ENCODE assay signal across 10 cellular contexts in genomic region chr13:51959773-51960172, GRCh38. TPM values are rescaled to one million over a fixed set of nuclear protein-coding genes. Genes with fewer than 3 reads are reported as not detected.
A peak's percentile ranks its signal among the peaks of the same experiment; 100 is the strongest.
DNase-seq lines count a peak whose midpoint lies in the region; ATAC-seq and TF ChIP-seq lines count a peak whose summit lies in the region.
"Had no signal": no experiment of that assay in that cellular context is flagged by ENCODE, and none has a peak within 500 bp of the region (broad histone marks: within the 10 kb centered on the region; RNA-seq: fewer than 3 reads in every experiment).

No MANE protein-coding gene starts in this region.

- H3K9me3 Mint-ChIP-seq in activated CD8-positive, alpha-beta memory T cell treated with anti-CD3 and anti-CD28 coated beads, Interleukin-2, amount 10 ng/mL, durations not matched to agents 7 days and 5 days (ENCODE audit: low read depth) = no peaks in the 10 kb centered on the region
- no peaks in the 10 kb centered on the region for H3K9me3 Mint-ChIP-seq in stimulated activated memory B cell treated with anti-CD40 and anti-IgM and Interleukin-4, amounts not matched to agents 10 μg/mL and 1 μg/mL and 100 μg/mL, for 72 hours
- H3K9me3 Mint-ChIP-seq in HFFc6 = no peaks in the 10 kb centered on the region

- peak overlapping the region; percentile 75 for H3K27ac Mint-ChIP-seq in activated CD8-positive, alpha-beta memory T cell treated with anti-CD3 and anti-CD28 coated beads, Interleukin-2, amount 10 ng/mL, durations not matched to agents 7 days and 5 days
- H3K27ac Mint-ChIP-seq in stimulated activated memory B cell treated with anti-CD40 and anti-IgM and Interleukin-4, amounts not matched to agents 10 μg/mL and 1 μg/mL and 100 μg/mL, for 72 hours = no peak overlapping the region
- H3K27ac Mint-ChIP-seq in HFFc6 = no peak overlapping the region

- no peaks in the 10 kb centered on the region for H3K79me2 ChIP-seq in MM.1S (ENCODE audit: low read length)

- peak; percentile 77 for ATAC-seq in activated CD8-positive, alpha-beta memory T cell treated with anti-CD3 and anti-CD28 coated beads, Interleukin-2, amount 10 ng/mL, durations not matched to agents 7 days and 5 days
- ATAC-seq in HG02759 (IDR thresholded peaks at IDR 0.05; ENCODE audit: unreplicated experiment) = peak; percentile 87
- ATAC-seq in stimulated activated memory B cell treated with anti-CD40 and anti-IgM and Interleukin-4, amounts not matched to agents 10 μg/mL and 1 μg/mL and 100 μg/mL, for 72 hours = peak; percentile 53

- peak; percentile 65 for DNase-seq in activated CD8-positive, alpha-beta memory T cell treated with anti-CD3 and anti-CD28 coated beads, Interleukin-2, amount 10 ng/mL, durations not matched to agents 7 days and 5 days
- DNase-seq in activated CD8-positive, alpha-beta memory T cell treated with anti-CD3 and anti-CD28 coated beads for 24 hours = no peak
- DNase-seq in MM.1S (peak; percentile 59), HEK293T (ENCODE audit: extremely low spot score) (no peak), HFFc6 (no peak), cardiac septum (ENCODE audit: low spot score) (no peak)
- DNase-seq: activated CD4-positive, CD25-positive, alpha-beta regulatory T cell treated with anti-CD3 and anti-CD28 coated beads, Interleukin-2, amount 50 U/mL, for 72 hours had no signal

- H3K4me3 ChIP-seq in MM.1S (ENCODE audit: low read length) = no peak overlapping the region
- H3K4me3 ChIP-seq: breast epithelium had no signal

- CTCF ChIA-PET in activated CD8-positive, alpha-beta memory T cell treated with anti-CD3 and anti-CD28 coated beads, Interleukin-2, amount 10 ng/mL, durations not matched to agents 7 days and 5 days (lab: Charles Lee) = interaction anchor here (0.5 to 1.4 kb wide), 5 partner anchors 11 to 491 kb away, joined by 3 to 4 read pairs (median 3); partner anchors contain the start of gene VPS36
- CTCF ChIA-PET in HEK293T (lab: Yijun Ruan, JAX) = interaction anchor here (0.7 kb wide), 1 partner anchor 837 kb away, joined by 3 read pairs; no protein-coding TSS in a partner anchor

- no peaks in the 10 kb centered on the region for H3K9me3 ChIP-seq in MM.1S (replicated peaks; ENCODE audit: insufficient read depth, low read length)
- H3K9me3 ChIP-seq: breast epithelium had no signal

- no peaks in the 10 kb centered on the region for H4K20me1 ChIP-seq in MM.1S (ENCODE audit: insufficient read depth, low read length)

- H3K4me1 ChIP-seq in MM.1S (ENCODE audit: low read length) = no peaks in the 10 kb centered on the region; the same call in none of the 2 replicates
- H3K4me1 ChIP-seq: breast epithelium had no signal

- no peaks in the 10 kb centered on the region for H3F3A ChIP-seq in MM.1S (ENCODE audit: insufficient read depth, low read length)

- no peaks in the 10 kb centered on the region for H3K36me3 ChIP-seq in MM.1S (replicated peaks; ENCODE audit: insufficient read depth, low read length)
- H3K36me3 ChIP-seq: breast epithelium had no signal

- H2AFZ ChIP-seq in MM.1S (ENCODE audit: low read length) = no peak overlapping the region

- POLR2A ChIA-PET in HEK293T (lab: Yijun Ruan, JAX) = no interaction called here

- H3K4me3 Mint-ChIP-seq in activated CD8-positive, alpha-beta memory T cell treated with anti-CD3 and anti-CD28 coated beads, Interleukin-2, amount 10 ng/mL, durations not matched to agents 7 days and 5 days = no peak overlapping the region
- no peak overlapping the region for H3K4me3 Mint-ChIP-seq in stimulated activated memory B cell treated with anti-CD40 and anti-IgM and Interleukin-4, amounts not matched to agents 10 μg/mL and 1 μg/mL and 100 μg/mL, for 72 hours
- no peak overlapping the region for H3K4me3 Mint-ChIP-seq in HFFc6

- H3K9me2 ChIP-seq in MM.1S (replicated peaks; ENCODE audit: insufficient read depth, low read length) = no peaks in the 10 kb centered on the region

- H3K27me3 ChIP-seq in MM.1S (replicated peaks; ENCODE audit: insufficient read depth, low read length) = no peaks in the 10 kb centered on the region
- H3K27me3 ChIP-seq: breast epithelium had no signal

- H3K4me2 ChIP-seq in MM.1S (ENCODE audit: low read depth, low read length) = no peak overlapping the region; the same call in 1 of the 2 replicates

- TF ChIP-seq CTCF in MM.1S (IDR thresholded peaks at IDR 0.05; ENCODE audit: low read length) (peak; percentile 22; the same call in 1 of the 2 replicates), HFFc6 (IDR thresholded peaks at IDR 0.05) (no peak)

- peaks cover 61% of the 10 kb centered on the region for H3K4me1 Mint-ChIP-seq in activated CD8-positive, alpha-beta memory T cell treated with anti-CD3 and anti-CD28 coated beads, Interleukin-2, amount 10 ng/mL, durations not matched to agents 7 days and 5 days
- peaks cover 24% of the 10 kb centered on the region for H3K4me1 Mint-ChIP-seq in stimulated activated memory B cell treated with anti-CD40 and anti-IgM and Interleukin-4, amounts not matched to agents 10 μg/mL and 1 μg/mL and 100 μg/mL, for 72 hours
- H3K4me1 Mint-ChIP-seq in HFFc6 (ENCODE audit: low read depth) = no peaks in the 10 kb centered on the region

- H3K36me3 Mint-ChIP-seq in activated CD8-positive, alpha-beta memory T cell treated with anti-CD3 and anti-CD28 coated beads, Interleukin-2, amount 10 ng/mL, durations not matched to agents 7 days and 5 days = no peaks in the 10 kb centered on the region
- H3K36me3 Mint-ChIP-seq in stimulated activated memory B cell treated with anti-CD40 and anti-IgM and Interleukin-4, amounts not matched to agents 10 μg/mL and 1 μg/mL and 100 μg/mL, for 72 hours = no peaks in the 10 kb centered on the region
- no peaks in the 10 kb centered on the region for H3K36me3 Mint-ChIP-seq in HFFc6 (ENCODE audit: low read depth)

- no peak overlapping the region for H3K9ac ChIP-seq in MM.1S (ENCODE audit: low read length)

- no peaks in the 10 kb centered on the region for H3K27me3 Mint-ChIP-seq in activated CD8-positive, alpha-beta memory T cell treated with anti-CD3 and anti-CD28 coated beads, Interleukin-2, amount 10 ng/mL, durations not matched to agents 7 days and 5 days
- H3K27me3 Mint-ChIP-seq in stimulated activated memory B cell treated with anti-CD40 and anti-IgM and Interleukin-4, amounts not matched to agents 10 μg/mL and 1 μg/mL and 100 μg/mL, for 72 hours = peaks cover 2% of the 10 kb centered on the region
- peaks cover 7% of the 10 kb centered on the region for H3K27me3 Mint-ChIP-seq in HFFc6 (ENCODE audit: insufficient read depth)

- intact Hi-C loops in cardiac septum (cut with DNase I) = no loop called here

- no peak overlapping the region for H3K27ac ChIP-seq in MM.1S (ENCODE audit: low read length)
- H3K27ac ChIP-seq: breast epithelium had no signal

TF ChIP-seq in HEK293T, 16 proteins besides CTCF, POLR2A, EP300 and RAD21:
- TF ChIP-seq HDGF (IDR thresholded peaks at IDR 0.05; ENCODE audit: borderline replicate concordance) = no peak
- no peak for TF ChIP-seq CTBP1 (IDR thresholded peaks at IDR 0.05; ENCODE audit: borderline replicate concordance)
- TF ChIP-seq ARNT (IDR thresholded peaks at IDR 0.05) = no peak
- TF ChIP-seq TARDBP (IDR thresholded peaks at IDR 0.05) = no peak
- no peak for TF ChIP-seq L3MBTL2 (conservative IDR thresholded peaks at IDR 0.05)
- no peak for TF ChIP-seq NFRKB (IDR thresholded peaks at IDR 0.05)

RNA-seq across cellular contexts. Expression of gene ATP7B, which starts 51.5 kb away (rescaled TPM):
- under 1 TPM; 0.38 to 0.80 TPM for total RNA-seq in activated CD8-positive, alpha-beta memory T cell treated with anti-CD3 and anti-CD28 coated beads, Interleukin-2, amount 10 ng/mL, durations not matched to agents 7 days and 5 days
- total RNA-seq in HFFc6 (2021; fragmentation: NEBNext Ultra II Directional; extraction: Animal tissue kit (Norgen Biotek cat#: 25700)) = 1 to 10 TPM in 4 of 6 experiments, under 1 TPM in 2; 0.81 to 4.8 (median 1.1) TPM
- 10.8 TPM for total RNA-seq in cardiac septum

RNA-seq across cellular contexts. Expression of gene ALG11, which starts 52.4 kb away (rescaled TPM):
- total RNA-seq in activated CD8-positive, alpha-beta memory T cell treated with anti-CD3 and anti-CD28 coated beads, Interleukin-2, amount 10 ng/mL, durations not matched to agents 7 days and 5 days = 10 to 100 TPM; 23.9 to 28.9 TPM
- 10 to 100 TPM; 37.1 to 45.2 (median 41.0) TPM for total RNA-seq in HFFc6 (2021; fragmentation: NEBNext Ultra II Directional; extraction: Animal tissue kit (Norgen Biotek cat#: 25700))
- total RNA-seq in cardiac septum = 23.6 TPM

Comparison
In these comparisons a context has a peak if more than half of its experiments do, and no peak if none do; other contexts are left out.
1. DNase-seq: peak in activated CD8-positive, alpha-beta memory T cell treated with anti-CD3 and anti-CD28 coated beads, Interleukin-2, amount 10 ng/mL, durations not matched to agents 7 days and 5 days (single experiment) and MM.1S (single experiment); none in activated CD8-positive, alpha-beta memory T cell treated with anti-CD3 and anti-CD28 coated beads for 24 hours (single experiment), HEK293T (single experiment), HFFc6 (single experiment) and cardiac septum (single experiment).
2. Peak in every context shown above with its lines, with median percentiles within 50 percentile points of each other: ATAC-seq.